ENCODE assay signal across 9 cellular contexts in the genomic region with DNA sequence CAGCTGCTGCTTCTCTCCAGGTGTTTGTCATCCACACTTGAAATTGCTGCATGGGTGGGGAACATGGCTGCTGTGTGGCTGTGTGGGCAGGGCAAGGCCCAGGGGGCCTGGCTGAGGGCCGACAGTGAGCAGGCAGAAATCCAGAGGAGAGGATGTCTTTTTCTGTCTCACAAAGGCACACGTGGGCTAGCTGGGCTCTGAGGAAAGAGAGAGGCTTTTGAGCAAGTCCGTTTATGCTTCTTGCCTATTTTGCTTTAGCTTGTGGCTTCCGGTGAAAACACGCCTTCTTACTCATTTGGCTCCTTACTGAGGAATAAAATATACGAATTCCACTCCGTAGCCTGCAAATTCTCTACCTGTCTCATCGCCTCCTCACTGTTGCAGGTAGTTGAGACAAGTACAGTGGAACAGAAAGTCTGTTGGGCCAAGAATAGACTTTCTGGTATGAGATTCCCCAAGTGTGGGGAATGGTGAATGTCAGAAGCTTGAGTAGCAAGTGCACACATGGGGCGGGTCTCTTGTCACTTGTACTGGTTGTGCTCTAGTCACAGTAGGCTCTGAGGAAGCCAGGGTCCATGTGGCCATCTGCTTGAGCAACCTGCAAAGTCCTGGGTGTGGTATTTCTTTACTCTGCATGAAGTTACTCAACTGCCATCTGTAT. TPM values are rescaled to one million over a fixed set of nuclear protein-coding genes. Genes with fewer than 3 reads are reported as not detected.
DNase-seq lines count a peak whose midpoint lies in the region; ATAC-seq and TF ChIP-seq lines count a peak whose summit lies in the region.
"Had no signal": no experiment of that assay in that cellular context is flagged by ENCODE, and none has a peak within 500 bp of the region (broad histone marks: within the 10 kb centered on the region; RNA-seq: fewer than 3 reads in every experiment).

No MANE protein-coding gene starts in this region.

- H3K36me3 Mint-ChIP-seq in activated CD4-positive, alpha-beta T cell treated with anti-CD3 and anti-CD28 coated beads, Interleukin-2, amount 10 ng/mL, durations not matched to agents 7 days and 5 days (ENCODE audit: low read depth), result peaks cover 2% of the 10 kb centered on the region

- peaks cover 2% of the 10 kb centered on the region for H3K9me3 Mint-ChIP-seq in activated CD4-positive, alpha-beta T cell treated with anti-CD3 and anti-CD28 coated beads, Interleukin-2, amount 10 ng/mL, durations not matched to agents 7 days and 5 days

- H3K4me3 Mint-ChIP-seq in activated CD4-positive, alpha-beta T cell treated with anti-CD3 and anti-CD28 coated beads, Interleukin-2, amount 10 ng/mL, durations not matched to agents 7 days and 5 days, result peak overlapping the region; percentile 9

- H3K27me3 ChIP-seq in esophagus muscularis mucosa, result no peaks in the 10 kb centered on the region

- TF ChIP-seq EP300 in esophagus muscularis mucosa (IDR thresholded peaks at IDR 0.05), result no peak

- peak overlapping the region; percentile 90 for H3K27ac Mint-ChIP-seq in activated CD4-positive, alpha-beta T cell treated with anti-CD3 and anti-CD28 coated beads, Interleukin-2, amount 10 ng/mL, durations not matched to agents 7 days and 5 days

- TF ChIP-seq POLR2A in esophagus muscularis mucosa (IDR thresholded peaks at IDR 0.05; ENCODE audit: low read depth) (no peak), lower leg skin (IDR thresholded peaks at IDR 0.05) (no peak)

- intact Hi-C loops in esophagus muscularis mucosa (cut with DNase I) (loop anchor here (2.0 to 5.0 kb wide), 2 partner anchors 47 to 139 kb away; partner anchors contain the start of gene SERPINB1), lower leg skin (cut with DNase I; ENCODE audit: low total_unique reads) (loop anchor here (5.0 kb wide), 1 partner anchor 49 kb away; the partner anchor contains the start of gene SERPINB1)

- 67% methylated on average over 9 of the region's 9 CpGs for WGBS in esophagus muscularis mucosa
- 32 to 49% methylated on average over 9 of the region's 9 CpGs for WGBS in lower leg skin, 2 donors

- no peaks in the 10 kb centered on the region for H3K9me3 ChIP-seq in esophagus muscularis mucosa
- H3K9me3 ChIP-seq: psoas muscle had no signal

- TF ChIP-seq CTCF in esophagus muscularis mucosa (IDR thresholded peaks at IDR 0.05) (no peak), lower leg skin (IDR thresholded peaks at IDR 0.05) (no peak)

- H3K4me3 ChIP-seq in esophagus muscularis mucosa, result no peak overlapping the region
- H3K4me3 ChIP-seq in lower leg skin (ENCODE audit: low read depth, poor library complexity, severe bottlenecking), result no peak overlapping the region
- H3K4me3 ChIP-seq: psoas muscle had no signal

- CTCF ChIA-PET in activated CD4-positive, alpha-beta T cell treated with anti-CD3 and anti-CD28 coated beads, Interleukin-2, amount 10 ng/mL, durations not matched to agents 7 days and 5 days (lab: Charles Lee), result interaction anchor here (1.2 kb wide), 1 partner anchor 11 kb away, joined by 3 read pairs; no protein-coding TSS in a partner anchor

- ATAC-seq in stimulated activated naive CD8-positive, alpha-beta T cell treated with anti-CD3 and anti-CD28 coated beads, Interleukin-15, Interleukin-2, amounts not matched to agents 100 U/mL and 50 U/mL, for 24 hours, result peak; percentile 55

- peak overlapping the region in 3 of 4 donors; percentile 0 to 85 (median 73) for H3K27ac ChIP-seq in esophagus muscularis mucosa (replicated peaks in 1 of 4)
- H3K27ac ChIP-seq: psoas muscle had no signal

- POLR2A ChIA-PET in activated CD4-positive, alpha-beta T cell treated with anti-CD3 and anti-CD28 coated beads, Interleukin-2, amount 10 ng/mL, durations not matched to agents 7 days and 5 days (lab: Charles Lee), result no interaction called here

- H3K36me3 ChIP-seq in esophagus muscularis mucosa, result peaks cover 0 to 4% (median 0%) of the 10 kb centered on the region in 4 donors

- H3K4me1 ChIP-seq in esophagus muscularis mucosa, result peaks cover 25 to 62% (median 54%) of the 10 kb centered on the region in 4 donors

- DNase-seq in activated CD4-positive, alpha-beta T cell treated with anti-CD3 and anti-CD28 coated beads, Interleukin-2, amount 10 ng/mL, durations not matched to agents 7 days and 5 days, result peak; percentile 46
- no peak for DNase-seq in activated CD4-positive, alpha-beta T cell treated with anti-CD3 and anti-CD28 coated beads, Interleukin-2, amount 50 U/mL, for 1 hour
- DNase-seq in UCSD-AML1 (lab: John Stamatoyannopoulos, UW; ENCODE audit: unreplicated experiment) (peak; percentile 55), esophagus muscularis mucosa (ENCODE audit: extremely low spot score) (peak; percentile 88), lower leg skin (ENCODE audit: low spot score in 2 of 2) (no peak), NCI-H226 (no peak), NCI-H1092 treated with DMSO at 0.1 percent for 48 hours (lab: John Stamatoyannopoulos, UW) (no peak)
- DNase-seq in stimulated activated naive CD8-positive, alpha-beta T cell treated with anti-CD3 and anti-CD28 coated beads, Interleukin-15, Interleukin-2, amounts not matched to agents 100 U/mL and 50 U/mL, for 24 hours, result peak; percentile 32
- DNase-seq: psoas muscle had no signal

- H3K27me3 Mint-ChIP-seq in activated CD4-positive, alpha-beta T cell treated with anti-CD3 and anti-CD28 coated beads, Interleukin-2, amount 10 ng/mL, durations not matched to agents 7 days and 5 days, result no peaks in the 10 kb centered on the region

- peaks cover 52% of the 10 kb centered on the region for H3K4me1 Mint-ChIP-seq in activated CD4-positive, alpha-beta T cell treated with anti-CD3 and anti-CD28 coated beads, Interleukin-2, amount 10 ng/mL, durations not matched to agents 7 days and 5 days

RNA-seq across cellular contexts. Expression of gene WRNIP1, which starts 28.4 kb away (rescaled TPM):
- total RNA-seq in activated CD4-positive, alpha-beta T cell treated with anti-CD3 and anti-CD28 coated beads, Interleukin-2, amount 10 ng/mL, durations not matched to agents 7 days and 5 days, result 10 to 100 TPM; 48.0 to 50.5 TPM
- total RNA-seq in esophagus muscularis mucosa (10 to 100 TPM; 55.2 to 77.2 (median 63.7) TPM), lower leg skin (10 to 100 TPM; 72.3 to 94.7 (median 87.0) TPM)

RNA-seq across cellular contexts. Expression of gene MYLK4, which starts 42.9 kb away (rescaled TPM):
- under 1 TPM; 0.62 to 0.69 TPM for total RNA-seq in activated CD4-positive, alpha-beta T cell treated with anti-CD3 and anti-CD28 coated beads, Interleukin-2, amount 10 ng/mL, durations not matched to agents 7 days and 5 days
- total RNA-seq in esophagus muscularis mucosa (under 1 TPM; 0.33 to 0.45 (median 0.38) TPM), lower leg skin (1 to 10 TPM in 3 of 4 donors, under 1 TPM in 1; 0.97 to 3.8 (median 2.5) TPM)

RNA-seq across cellular contexts. Expression of gene SERPINB1, which starts 48.0 kb away (rescaled TPM):
- total RNA-seq in activated CD4-positive, alpha-beta T cell treated with anti-CD3 and anti-CD28 coated beads, Interleukin-2, amount 10 ng/mL, durations not matched to agents 7 days and 5 days, result 10 to 100 TPM; 62.8 to 72.8 TPM
- total RNA-seq in esophagus muscularis mucosa, result 100 to 1,000 TPM in 1 of 4 donors, 10 to 100 TPM in 3; 23.3 to 123 (median 29.9) TPM
- total RNA-seq in lower leg skin, result 10 to 100 TPM; 12.6 to 41.1 (median 17.6) TPM

Comparison
In these comparisons a context has a peak if more than half of its experiments do, and no peak if none do; other contexts are left out.
1. DNase-seq: peak in activated CD4-positive, alpha-beta T cell treated with anti-CD3 and anti-CD28 coated beads, Interleukin-2, amount 10 ng/mL, durations not matched to agents 7 days and 5 days (single experiment), UCSD-AML1 (single experiment), esophagus muscularis mucosa (single experiment) and stimulated activated naive CD8-positive, alpha-beta T cell treated with anti-CD3 and anti-CD28 coated beads, Interleukin-15, Interleukin-2, amounts not matched to agents 100 U/mL and 50 U/mL, for 24 hours (single experiment); none in activated CD4-positive, alpha-beta T cell treated with anti-CD3 and anti-CD28 coated beads, Interleukin-2, amount 50 U/mL, for 1 hour (single experiment), lower leg skin (0 of 2), NCI-H226 (single experiment) and NCI-H1092 treated with DMSO at 0.1 percent for 48 hours (single experiment).